In genomic region chr3:31610700-31611275, GRCh38 we compare ENCODE assay signal across 8 cellular contexts.
DNase-seq lines count a peak whose midpoint lies in the region; ATAC-seq lines count a peak whose summit lies in the region.

No MANE protein-coding gene starts in this region.

- no peak overlapping the region for H3K4me2 ChIP-seq in Karpas-422 (ENCODE audit: low read depth, low read length, poor library complexity, severe bottlenecking)
- no peak overlapping the region for H3K4me2 ChIP-seq in mesenchymal stem cell (ENCODE audit: low read length, poor library complexity, severe bottlenecking)

- H2BK120ac ChIP-seq in mesenchymal stem cell (ENCODE audit: low read depth, low read length) = no peak overlapping the region

- H3K36me3 Mint-ChIP-seq in CD4-positive, alpha-beta memory T cell = peaks cover 64 to 70% of the 10 kb centered on the region in 2 donors
- H3K36me3 Mint-ChIP-seq in central memory CD8-positive, alpha-beta T cell (ENCODE audit: insufficient read depth) = peaks cover 13% of the 10 kb centered on the region

- peaks cover 8% of the 10 kb centered on the region for H3K79me1 ChIP-seq in mesenchymal stem cell (replicated peaks; ENCODE audit: low read length, poor library complexity, severe bottlenecking)

- H3K9me3 ChIP-seq in CD4-positive, alpha-beta memory T cell (ENCODE audit: control insufficient read depth in 1 of 2, low read length in 2 of 2) = peaks cover 0 to 13% of the 10 kb centered on the region in 2 donors
- H3K9me3 ChIP-seq in Karpas-422 (ENCODE audit: low read length) = 0 out of 2 replicates have a peak, but pooled peaks cover 4% of the 10 kb centered on the region
- peaks cover 10% of the 10 kb centered on the region for H3K9me3 ChIP-seq in mesenchymal stem cell (ENCODE audit: control insufficient read depth, low read length)

- H3K27me3 ChIP-seq in CD4-positive, alpha-beta memory T cell (ENCODE audit: insufficient read depth, low read length) = no peaks in the 10 kb centered on the region
- H3K27me3 ChIP-seq in Karpas-422 (ENCODE audit: low read length) (no peaks in the 10 kb centered on the region), mesenchymal stem cell (ENCODE audit: control insufficient read depth in 1 of 2, insufficient read depth in 1 of 2, low read length in 2 of 2) (no peaks in the 10 kb centered on the region)

- H2AFZ ChIP-seq in Karpas-422 (ENCODE audit: low read length) (no peak overlapping the region), mesenchymal stem cell (ENCODE audit: low read depth, low read length) (no peak overlapping the region)

- CTCF ChIA-PET in CD4-positive, alpha-beta memory T cell (lab: Charles Lee; ENCODE audit: partially characterized antibody) = no interaction called here

- POLR2A ChIA-PET in CD4-positive, alpha-beta memory T cell (lab: Charles Lee; ENCODE audit: partially characterized antibody) = no interaction called here

- H3K27ac ChIP-seq in CD4-positive, alpha-beta memory T cell (ENCODE audit: low read depth, low read length) = no peak overlapping the region
- peak overlapping the region; percentile 14; the same call in 1 of the 2 replicates for H3K27ac ChIP-seq in Karpas-422 (ENCODE audit: low read length)
- no peak overlapping the region for H3K27ac ChIP-seq in mesenchymal stem cell (ENCODE audit: low read length, poor library complexity, severe bottlenecking)

- no peak overlapping the region for H3K23ac ChIP-seq in mesenchymal stem cell (ENCODE audit: low read length in 2 of 2)

- no peak overlapping the region for H3K4me3 ChIP-seq in CD4-positive, alpha-beta memory T cell (ENCODE audit: low read length in 2 of 2)
- H3K4me3 ChIP-seq in Karpas-422 (ENCODE audit: low read length) = no peak overlapping the region
- H3K4me3 ChIP-seq in mesenchymal stem cell (ENCODE audit: insufficient read depth in 1 of 2, low read depth in 1 of 2, low read length in 2 of 2) = no peak overlapping the region

- H3K9me2 ChIP-seq in Karpas-422 (replicated peaks; ENCODE audit: insufficient read depth, low read length) = no peaks in the 10 kb centered on the region

- peaks cover 51 to 81% (median 67%) of the 10 kb centered on the region in 4 donors for H3K4me1 Mint-ChIP-seq in CD4-positive, alpha-beta memory T cell
- peaks cover 55% of the 10 kb centered on the region for H3K4me1 Mint-ChIP-seq in central memory CD8-positive, alpha-beta T cell

- intact Hi-C loops in CD4-positive, alpha-beta memory T cell (cut with micrococcal nuclease) = loop anchor here (5.0 kb wide), 1 partner anchor 532 kb away; no protein-coding TSS in a partner anchor

- H3K79me2 ChIP-seq in Karpas-422 (ENCODE audit: low read length) = peaks cover 100% of the 10 kb centered on the region

- no peak for ATAC-seq in central memory CD8-positive, alpha-beta T cell (replicated peaks; ENCODE audit: extremely low read depth, poor library complexity, severe bottlenecking)
- ATAC-seq in GM21786 (IDR thresholded peaks at IDR 0.05; ENCODE audit: unreplicated experiment) = no peak
- ATAC-seq in HG02610 (IDR thresholded peaks at IDR 0.05; ENCODE audit: unreplicated experiment) = no peak

- H3K9me3 Mint-ChIP-seq in CD4-positive, alpha-beta memory T cell = peaks cover 0 to 21% (median 18%) of the 10 kb centered on the region in 8 donors
- H3K9me3 Mint-ChIP-seq in central memory CD8-positive, alpha-beta T cell = peaks cover 8% of the 10 kb centered on the region

- no peak overlapping the region for H2BK12ac ChIP-seq in mesenchymal stem cell (ENCODE audit: low read length in 2 of 2)

- H4K8ac ChIP-seq in mesenchymal stem cell (ENCODE audit: low read length) = no peak overlapping the region

- peaks cover 6% of the 10 kb centered on the region for H3K36me3 ChIP-seq in CD4-positive, alpha-beta memory T cell (ENCODE audit: insufficient read depth, low read length)
- H3K36me3 ChIP-seq in Karpas-422 (ENCODE audit: insufficient read depth, low read length) (peaks cover 50% of the 10 kb centered on the region), mesenchymal stem cell (ENCODE audit: control insufficient read depth in 1 of 2, insufficient read depth in 2 of 2, low read depth in 1 of 2, low read length in 2 of 2) (peaks cover 7 to 23% of the 10 kb centered on the region in 2 experiments)

- H3K4me3 Mint-ChIP-seq in CD4-positive, alpha-beta memory T cell = peak overlapping the region in 2 of 8 donors; percentile 37 to 47
- H3K4me3 Mint-ChIP-seq in central memory CD8-positive, alpha-beta T cell = no peak overlapping the region

- no CpG with 5 or more reads among the region's 1 CpG for WGBS in mesenchymal stem cell

- no peaks in the 10 kb centered on the region for H4K20me1 ChIP-seq in Karpas-422 (ENCODE audit: insufficient read depth, low read depth, low read length)

- no peak for DNase-seq in CD4-positive, alpha-beta memory T cell
- DNase-seq in Karpas-422 (peak; percentile 61), mesenchymal stem cell (peak; percentile 57), activated gamma-delta T cell treated with Interleukin-2 at 50 U/mL for 16 hours (no peak)
- no peak for DNase-seq in central memory CD8-positive, alpha-beta T cell (ENCODE audit: low spot score in 2 of 2)
- no peak for DNase-seq in stimulated activated CD4-positive, alpha-beta T cell treated with anti-CD3 and anti-CD28 coated beads, Interleukin-12 subunit alpha, Interleukin-12 subunit beta, amount 100 ng/mL, for 4 hours

- peak overlapping the region in 4 of 7 donors; percentile 31 to 61 (median 46) for H3K27ac Mint-ChIP-seq in CD4-positive, alpha-beta memory T cell
- H3K27ac Mint-ChIP-seq in central memory CD8-positive, alpha-beta T cell (ENCODE audit: low read depth) = peak overlapping the region; percentile 4

- H3K9ac ChIP-seq in Karpas-422 (ENCODE audit: low read length) (no peak overlapping the region), mesenchymal stem cell (ENCODE audit: low read length) (no peak overlapping the region)

- no peak overlapping the region for H2BK5ac ChIP-seq in mesenchymal stem cell (ENCODE audit: low read depth, low read length, poor library complexity, severe bottlenecking)

- no peak overlapping the region for H2BK15ac ChIP-seq in mesenchymal stem cell (ENCODE audit: low read depth, poor library complexity, severe bottlenecking)

- H3K18ac ChIP-seq in mesenchymal stem cell (ENCODE audit: low read depth in 1 of 2, low read length in 2 of 2) = no peak overlapping the region

- H2AK5ac ChIP-seq in mesenchymal stem cell (ENCODE audit: low read length, severe bottlenecking) = no peak overlapping the region

- no peaks in the 10 kb centered on the region for H3K27me3 Mint-ChIP-seq in CD4-positive, alpha-beta memory T cell
- H3K27me3 Mint-ChIP-seq in central memory CD8-positive, alpha-beta T cell = no peaks in the 10 kb centered on the region

- H3K4me1 ChIP-seq in CD4-positive, alpha-beta memory T cell (ENCODE audit: insufficient read depth, low read length) = peaks cover 38% of the 10 kb centered on the region
- H3K4me1 ChIP-seq in Karpas-422 (ENCODE audit: low read length) = peaks cover 27% of the 10 kb centered on the region
- H3K4me1 ChIP-seq in mesenchymal stem cell (ENCODE audit: control insufficient read depth, insufficient read depth, low read depth, low read length) = no peaks in the 10 kb centered on the region

- H3K4ac ChIP-seq in mesenchymal stem cell (ENCODE audit: low read depth in 1 of 2, low read length in 2 of 2) = no peak overlapping the region

- no peak overlapping the region for H4K91ac ChIP-seq in mesenchymal stem cell (ENCODE audit: low read length)

- no peak overlapping the region for H3K14ac ChIP-seq in mesenchymal stem cell (ENCODE audit: low read length in 2 of 2)

Comparison
In these comparisons a context has a peak if more than half of its experiments do, and no peak if none do; other contexts are left out.
1. DNase-seq: peak in Karpas-422 (single experiment) and mesenchymal stem cell (single experiment); none in CD4-positive, alpha-beta memory T cell (0 of 5), central memory CD8-positive, alpha-beta T cell (0 of 2), activated gamma-delta T cell treated with Interleukin-2 at 50 U/mL for 16 hours (single experiment) and stimulated activated CD4-positive, alpha-beta T cell treated with anti-CD3 and anti-CD28 coated beads, Interleukin-12 subunit alpha, Interleukin-12 subunit beta, amount 100 ng/mL, for 4 hours (single experiment).